24 cellular contexts compared by ENCODE assay signal in genomic region chr2:60597346-60597745, GRCh38. TPM values are rescaled to one million over a fixed set of nuclear protein-coding genes. Genes with fewer than 3 reads are reported as not detected.
"Had no signal": no experiment of that assay in that cellular context is flagged by ENCODE, and none has a peak within 500 bp of the region (broad histone marks: within the 10 kb centered on the region; RNA-seq: fewer than 3 reads in every experiment).

No MANE protein-coding gene starts in this region.

- H3K9me3 Mint-ChIP-seq: activated T-helper 17 cell treated with anti-CD3 and anti-CD28 coated beads, Interleukin-2, amount 50 U/mL, for 72 hours; central memory CD8-positive, alpha-beta T cell had no signal

- H3K36me3 ChIP-seq: heart right ventricle, left lung, lower lobe of right lung, right lobe of liver, transverse colon, uterus had no signal

- H3K27ac ChIP-seq: heart right ventricle, left lung, lower lobe of right lung, right lobe of liver, testis, transverse colon, uterus had no signal

- H3K4me1 Mint-ChIP-seq: activated CD4-positive, alpha-beta T cell treated with anti-CD3 and anti-CD28 coated beads, Interleukin-2, amount 10 ng/mL, durations not matched to agents 24 days and 14 days; activated T-helper 17 cell treated with anti-CD3 and anti-CD28 coated beads, Interleukin-2, amount 50 U/mL, for 72 hours; central memory CD8-positive, alpha-beta T cell; endodermal cell; nephron had no signal

- DNase-seq: activated CD4-positive, alpha-beta memory T cell treated with anti-CD3 and anti-CD28 coated beads for 36 hours; activated CD4-positive, alpha-beta T cell treated with anti-CD3 and anti-CD28 coated beads, Interleukin-2, amount 10 ng/mL, durations not matched to agents 24 days and 14 days; activated CD4-positive, CD25-positive, alpha-beta regulatory T cell treated with anti-CD3 and anti-CD28 coated beads, Interleukin-2, amount 50 U/mL, for 72 hours; activated CD8-positive, alpha-beta memory T cell treated with anti-CD3 and anti-CD28 coated beads, Interleukin-2, amount 50 U/mL, for 48 hours; activated gamma-delta T cell treated with Interleukin-2 at 50 U/mL for 16 hours; activated naive CD4-positive, alpha-beta T cell treated with anti-CD3 and anti-CD28 coated beads, Interleukin-2, amount 50 U/mL, for 16 hours; activated T-cell treated with anti-CD3 and anti-CD28 coated beads, Interleukin-2, amount 50 U/mL, for 24 hours; amniotic stem cell; endodermal cell; heart right ventricle; left lung; lower lobe of right lung; right lobe of liver; stimulated activated CD4-positive, alpha-beta T cell treated with anti-CD3 and anti-CD28 coated beads, Interleukin-2, amount 100 ng/mL, for 48 hours; stimulated activated naive CD4-positive, alpha-beta T cell treated with Interleukin-2 at 50 U/mL for 16 hours; T-helper 2 cell; testis; transverse colon; uterus had no signal

- H3K27me3 Mint-ChIP-seq: dendritic cell treated with granulocyte-macrophage colony-stimulating factor and Interleukin-4, amounts not matched to agents 40 ng/mL and 50 ng/mL, for 4 days had no signal

- H3K9me3 ChIP-seq: right lobe of liver, testis had no signal

- FAIRE-seq: astrocyte had no signal

- H3K27ac Mint-ChIP-seq: activated CD4-positive, alpha-beta memory T cell treated with anti-CD3 and anti-CD28 coated beads for 36 hours; activated CD4-positive, alpha-beta T cell treated with anti-CD3 and anti-CD28 coated beads, Interleukin-2, amount 10 ng/mL, durations not matched to agents 24 days and 14 days; activated T-cell treated with anti-CD3 and anti-CD28 coated beads, Interleukin-2, amount 50 U/mL, for 24 hours; activated T-helper 17 cell treated with anti-CD3 and anti-CD28 coated beads, Interleukin-2, amount 50 U/mL, for 72 hours; dendritic cell treated with granulocyte-macrophage colony-stimulating factor and Interleukin-4, amounts not matched to agents 40 ng/mL and 50 ng/mL, for 4 days; endodermal cell; nephron had no signal

- H3K4me3 ChIP-seq: heart right ventricle, left lung, lower lobe of right lung, right lobe of liver, testis, transverse colon, uterus had no signal

- H3K27me3 ChIP-seq: left lung, right lobe of liver, testis, transverse colon, uterus had no signal

- H3K4me3 Mint-ChIP-seq: activated CD4-positive, alpha-beta memory T cell treated with anti-CD3 and anti-CD28 coated beads for 36 hours; activated CD4-positive, alpha-beta T cell treated with anti-CD3 and anti-CD28 coated beads, Interleukin-2, amount 10 ng/mL, durations not matched to agents 24 days and 14 days; activated T-cell treated with anti-CD3 and anti-CD28 coated beads, Interleukin-2, amount 50 U/mL, for 24 hours; activated T-helper 17 cell treated with anti-CD3 and anti-CD28 coated beads, Interleukin-2, amount 50 U/mL, for 72 hours; central memory CD8-positive, alpha-beta T cell; dendritic cell treated with granulocyte-macrophage colony-stimulating factor and Interleukin-4, amounts not matched to agents 40 ng/mL and 50 ng/mL, for 4 days; endodermal cell; nephron had no signal

- ATAC-seq: activated T-helper 17 cell treated with anti-CD3 and anti-CD28 coated beads, Interleukin-2, amount 50 U/mL, for 72 hours; heart right ventricle; left lung; lower lobe of right lung; right lobe of liver had no signal

- H3K36me3 Mint-ChIP-seq: activated CD4-positive, alpha-beta memory T cell treated with anti-CD3 and anti-CD28 coated beads for 36 hours had no signal

- H3K4me1 ChIP-seq: heart right ventricle, left lung, lower lobe of right lung, right lobe of liver, testis, transverse colon, uterus had no signal

RNA-seq across cellular contexts. Expression of gene BCL11A, which starts 43.9 kb away (rescaled TPM):
- total RNA-seq: activated CD4-positive, alpha-beta memory T cell treated with anti-CD3 and anti-CD28 coated beads for 36 hours; activated CD4-positive, alpha-beta T cell treated with anti-CD3 and anti-CD28 coated beads, Interleukin-2, amount 10 ng/mL, durations not matched to agents 24 days and 14 days had no signal
